In the genomic region with DNA sequence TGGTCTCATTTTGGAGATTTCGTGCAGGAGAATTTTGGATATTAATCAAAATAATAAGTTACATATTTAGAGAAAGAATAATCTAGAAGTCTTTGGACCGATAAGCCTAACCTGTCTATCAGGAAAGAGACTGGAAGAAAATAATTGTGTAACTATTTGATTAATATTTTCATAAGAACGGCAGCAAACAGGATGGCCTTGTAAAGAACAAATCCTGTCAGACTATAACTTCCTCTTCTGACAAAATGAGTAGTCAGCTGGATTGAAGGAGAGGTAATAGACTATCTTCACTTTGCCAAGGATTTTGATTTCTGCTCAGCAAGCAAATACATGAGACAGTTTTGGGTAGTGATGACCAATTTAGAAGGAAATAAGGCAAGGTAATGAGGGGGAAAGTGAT, we compare ENCODE assay signal across 7 cellular contexts. TPM values are rescaled to one million over a fixed set of nuclear protein-coding genes. Genes with fewer than 3 reads are reported as not detected.
"Had no signal": no experiment of that assay in that cellular context is flagged by ENCODE, and none has a peak within 500 bp of the region (broad histone marks: within the 10 kb centered on the region; RNA-seq: fewer than 3 reads in every experiment).

No MANE protein-coding gene starts in this region.

- DNase-seq: H9, HCEC 1CT, IMR-90 had no signal

- ATAC-seq: GM23338, K562 had no signal

- H3K4me3 ChIP-seq: GM23338, K562 had no signal

RNA-seq across cellular contexts. Expression of a gene that starts 12.7 kb away (rescaled TPM):
- total RNA-seq: HT-29, IMR-90 had no signal

RNA-seq across cellular contexts. Expression of a gene that starts 25.0 kb away (rescaled TPM):
- total RNA-seq: GM23338, H1, H9, HT-29, IMR-90, K562 had no signal
